22 cellular contexts compared by ENCODE assay signal in the genomic region with DNA sequence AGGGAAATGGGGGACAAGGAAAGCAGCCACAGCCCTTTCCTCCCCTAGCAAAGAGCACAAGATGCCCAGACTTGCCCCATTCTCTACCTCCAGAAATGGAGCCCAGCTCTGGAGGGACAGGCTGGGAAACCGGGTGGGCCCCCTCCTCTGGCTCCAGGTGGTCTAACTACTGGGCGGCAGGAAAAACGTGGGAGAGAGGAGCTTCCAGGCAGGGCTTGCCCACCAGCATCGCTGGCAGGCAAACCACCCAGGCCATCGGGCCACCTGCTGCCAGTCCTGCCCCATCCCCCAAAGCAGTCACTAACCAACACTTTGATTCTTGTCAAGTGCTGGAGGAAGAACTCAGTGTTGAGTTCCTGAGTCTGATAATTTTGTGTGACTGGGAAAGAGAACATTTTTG. TPM values are rescaled to one million over a fixed set of nuclear protein-coding genes. Genes with fewer than 3 reads are reported as not detected.
DNase-seq lines count a peak whose midpoint lies in the region; ATAC-seq, FAIRE-seq and TF ChIP-seq lines count a peak whose summit lies in the region.
"Had no signal": no experiment of that assay in that cellular context is flagged by ENCODE, and none has a peak within 500 bp of the region (broad histone marks: within the 10 kb centered on the region; RNA-seq: fewer than 3 reads in every experiment).

No MANE protein-coding gene starts in this region.

- H3K4me3 Mint-ChIP-seq in H9: no peak overlapping the region
- no peak overlapping the region for H3K4me3 Mint-ChIP-seq in stimulated activated memory B cell treated with anti-CD40 and anti-IgM and Interleukin-4, amounts not matched to agents 10 μg/mL and 1 μg/mL and 100 μg/mL, for 72 hours
- H3K4me3 Mint-ChIP-seq: HFFc6; T-helper 1 cell treated with Interleukin-12 subunit alpha and Interleukin-12 subunit beta and Interleukin-4 antibody, amounts not matched to agents 30 μg/mL and 1 μg/mL, for 36 hours had no signal

- H3K27me3 Mint-ChIP-seq in H9 (ENCODE audit: low read depth): no peaks in the 10 kb centered on the region
- no peaks in the 10 kb centered on the region for H3K27me3 Mint-ChIP-seq in stimulated activated memory B cell treated with anti-CD40 and anti-IgM and Interleukin-4, amounts not matched to agents 10 μg/mL and 1 μg/mL and 100 μg/mL, for 72 hours

- no peak overlapping the region for H2BK5ac ChIP-seq in H9 (ENCODE audit: insufficient read length, low read length)
- H2BK5ac ChIP-seq in H1 (ENCODE audit: low read depth, low read length): no peak overlapping the region

- peaks cover 11 to 43% (median 26%) of the 10 kb centered on the region in 3 experiments for H3K36me3 Mint-ChIP-seq in H9 (ENCODE audit: insufficient read depth in 1 of 3, low read depth in 3 of 3)
- H3K36me3 Mint-ChIP-seq in stimulated activated memory B cell treated with anti-CD40 and anti-IgM and Interleukin-4, amounts not matched to agents 10 μg/mL and 1 μg/mL and 100 μg/mL, for 72 hours: peaks cover 16% of the 10 kb centered on the region

- H3K9me3 ChIP-seq in H9 (ENCODE audit: control insufficient read depth, low read depth, low read length) (no peaks in the 10 kb centered on the region), OCI-LY1 (ENCODE audit: low read length) (no peaks in the 10 kb centered on the region), H1 (ENCODE audit: insufficient read depth in 2 of 2, low read depth in 1 of 2, low read length in 1 of 2) (no peaks in the 10 kb centered on the region), lower lobe of right lung (no peaks in the 10 kb centered on the region)
- H3K9me3 ChIP-seq: SJSA1 had no signal

- no peaks in the 10 kb centered on the region for H3K9me3 Mint-ChIP-seq in H9
- no peaks in the 10 kb centered on the region for H3K9me3 Mint-ChIP-seq in stimulated activated memory B cell treated with anti-CD40 and anti-IgM and Interleukin-4, amounts not matched to agents 10 μg/mL and 1 μg/mL and 100 μg/mL, for 72 hours
- H3K9me3 Mint-ChIP-seq: HFFc6; T-helper 1 cell treated with Interleukin-12 subunit alpha and Interleukin-12 subunit beta and Interleukin-4 antibody, amounts not matched to agents 30 μg/mL and 1 μg/mL, for 36 hours had no signal

- DNase-seq in H9 (no peak), H1 (ENCODE audit: low read depth in 1 of 2, low spot score in 2 of 2) (peak in 1 of 2 experiments; percentile 50), lower lobe of right lung (no peak), NCI-H2081 (lab: John Stamatoyannopoulos, UW) (no peak)
- DNase-seq: AML-193, COR-L47, DMS153, EL, HFFc6, KG1, MV-4-11, NCI-H1694 treated with DMSO at 0.1 percent for 48 hours, NCI-H2107, NCI-H2227 treated with DMSO at 0.1 percent for 48 hours, NCI-H524, NCI-H82, PC-9 had no signal

- no peak overlapping the region for H2BK120ac ChIP-seq in H9 (ENCODE audit: low read depth, low read length, poor library complexity, severe bottlenecking)
- no peak overlapping the region for H2BK120ac ChIP-seq in H1 (replicated peaks; ENCODE audit: low read depth, low read length)

- no peak for TF ChIP-seq CTCF in H9 (conservative IDR thresholded peaks at IDR 0.05)
- no peak for TF ChIP-seq CTCF in OCI-LY1 (IDR thresholded peaks at IDR 0.05; ENCODE audit: low read length)
- TF ChIP-seq CTCF in H1 (IDR thresholded peaks at IDR 0.05; ENCODE audit: control extremely low read depth in 1 of 3, insufficient read depth in 1 of 3, low read depth in 1 of 3, low read length in 3 of 3): no peak
- TF ChIP-seq CTCF in lower lobe of right lung (IDR thresholded peaks at IDR 0.05): no peak

- CTCF ChIA-PET in H1 (lab: Charles Lee; ENCODE audit: partially characterized antibody): interaction anchor here (0.6 to 2.6 kb wide), 5 partner anchors 11 to 96 kb away, joined by 3 to 9 read pairs (median 4); partner anchors contain the start of genes ANKS3 and DNAAF8

- no peak overlapping the region for H4K8ac ChIP-seq in H9 (replicated peaks; ENCODE audit: insufficient read length, low read depth, low read length)
- no peak overlapping the region for H4K8ac ChIP-seq in H1 (ENCODE audit: extremely low read depth, insufficient read depth, low read length)

- H3K79me1 ChIP-seq in H9 (ENCODE audit: insufficient read depth, low read depth, low read length, poor library complexity, severe bottlenecking) (no peaks in the 10 kb centered on the region), H1 (ENCODE audit: low read depth, low read length) (no peaks in the 10 kb centered on the region)

- H3T11ph ChIP-seq in H9 (ENCODE audit: low read length): no peak overlapping the region

- H4K91ac ChIP-seq in H9 (ENCODE audit: insufficient read length, low read depth, low read length) (no peak overlapping the region), H1 (replicated peaks; ENCODE audit: insufficient read length, low read length) (no peak overlapping the region)

- TF ChIP-seq EP300 in H1 (IDR thresholded peaks at IDR 0.05; ENCODE audit: borderline replicate concordance in 1 of 2, low read depth in 2 of 2, low read length in 2 of 2): no peak

- peak overlapping the region in 2 of 3 experiments; percentile 7 to 11; a peak in 3 of 7 replicates for H3K27ac Mint-ChIP-seq in H9
- peak overlapping the region; percentile 14 for H3K27ac Mint-ChIP-seq in stimulated activated memory B cell treated with anti-CD40 and anti-IgM and Interleukin-4, amounts not matched to agents 10 μg/mL and 1 μg/mL and 100 μg/mL, for 72 hours
- H3K27ac Mint-ChIP-seq: HFFc6; T-helper 1 cell treated with Interleukin-12 subunit alpha and Interleukin-12 subunit beta and Interleukin-4 antibody, amounts not matched to agents 30 μg/mL and 1 μg/mL, for 36 hours had no signal

- POLR2A ChIA-PET in H1 (lab: Charles Lee; ENCODE audit: partially characterized antibody): interaction anchor here (3.0 kb wide), 1 partner anchor 16 kb away, joined by 11 read pairs; the partner anchor contains the start of genes ANKS3 and DNAAF8

- no peak overlapping the region for H3K4me3 ChIP-seq in OCI-LY1 (ENCODE audit: low read depth, low read length, poor library complexity, severe bottlenecking)
- no peak overlapping the region for H3K4me3 ChIP-seq in H1 (ENCODE audit: extremely low read depth in 1 of 4, insufficient read depth in 2 of 4, low read depth in 3 of 4, low read length in 4 of 4)
- H3K4me3 ChIP-seq in lower lobe of right lung: no peak overlapping the region
- H3K4me3 ChIP-seq: PC-9, SJSA1 had no signal

- ATAC-seq in stimulated activated memory B cell treated with anti-CD40 and anti-IgM and Interleukin-4, amounts not matched to agents 10 μg/mL and 1 μg/mL and 100 μg/mL, for 72 hours: no peak
- ATAC-seq in lower lobe of right lung (no peak), HG02885 (IDR thresholded peaks at IDR 0.05; ENCODE audit: poor library complexity, unreplicated experiment) (no peak)

- H3K23me2 ChIP-seq in H9 (ENCODE audit: insufficient read length, low read depth, low read length, poor library complexity, severe bottlenecking) (no peaks in the 10 kb centered on the region), H1 (ENCODE audit: low read depth, low read length) (no peaks in the 10 kb centered on the region)

- H2AK5ac ChIP-seq in H9 (ENCODE audit: insufficient read length, low read length) (no peak overlapping the region), H1 (ENCODE audit: low read depth, low read length) (no peak overlapping the region)

- H3K36me3 ChIP-seq in OCI-LY1 (ENCODE audit: insufficient read depth, low read length) (peaks cover 3% of the 10 kb centered on the region; the same call in 1 of the 2 replicates), H1 (ENCODE audit: control insufficient read depth in 2 of 4, insufficient read depth in 4 of 4, low read length in 3 of 4) (peaks cover 0 to 19% (median 2%) of the 10 kb centered on the region in 4 experiments; a peak in 3 of 8 replicates), lower lobe of right lung (peaks cover 57% of the 10 kb centered on the region)

- H3K4me2 ChIP-seq in H9 (ENCODE audit: insufficient read depth, insufficient read length, low read length) (no peak overlapping the region), OCI-LY1 (ENCODE audit: low read length) (no peak overlapping the region), H1 (ENCODE audit: insufficient read depth in 1 of 2, low read depth in 2 of 2, low read length in 2 of 2) (peak overlapping the region; percentile 20 to 49; a peak in 1 of 4 replicates)
- H3K4me2 ChIP-seq: PC-9 had no signal

- H3K23ac ChIP-seq in H9 (ENCODE audit: insufficient read length, low read depth, low read length) (no peak overlapping the region), H1 (ENCODE audit: insufficient read length) (no peak overlapping the region)

- H3K18ac ChIP-seq in H9 (ENCODE audit: insufficient read length, low read depth, low read length) (no peak overlapping the region), H1 (ENCODE audit: extremely low read depth, low read length) (0 out of 2 replicates have a peak overlapping the region, but pooled peaks have one; percentile 24)

- intact Hi-C loops in lower lobe of right lung (cut with DNase I): no loop called here

- H3K27me3 ChIP-seq in H9 (ENCODE audit: insufficient read depth, low read length): no peaks in the 10 kb centered on the region
- H3K27me3 ChIP-seq in OCI-LY1 (ENCODE audit: insufficient read depth, low read length): no peaks in the 10 kb centered on the region
- no peaks in the 10 kb centered on the region for H3K27me3 ChIP-seq in H1 (replicated peaks in 1 of 4; ENCODE audit: control insufficient read depth in 3 of 4, extremely low read depth in 1 of 4, insufficient read depth in 3 of 4, low read length in 3 of 4)
- H3K27me3 ChIP-seq in lower lobe of right lung (ENCODE audit: low read depth): no peaks in the 10 kb centered on the region
- H3K27me3 ChIP-seq: SJSA1 had no signal

- no peak for TF ChIP-seq POLR2A in H1 (IDR thresholded peaks at IDR 0.05; ENCODE audit: control extremely low read depth in 1 of 2, low read depth in 2 of 2, low read length in 2 of 2)

- H2BK12ac ChIP-seq in H9 (ENCODE audit: insufficient read length, low read depth, low read length): no peak overlapping the region
- H2BK12ac ChIP-seq in H1 (ENCODE audit: low read depth, low read length): no peak overlapping the region

- no peak for FAIRE-seq in H1 (lab: Jason Lieb, UNC)

- no peak for TF ChIP-seq RAD21 in H1 (IDR thresholded peaks at IDR 0.05 in 1 of 2, conservative IDR thresholded peaks at IDR 0.05 in 1 of 2; ENCODE audit: low read depth in 2 of 2, low read length in 2 of 2)

- no peaks in the 10 kb centered on the region for H3K9me2 ChIP-seq in OCI-LY1 (ENCODE audit: low read depth, low read length)

- H3K4ac ChIP-seq in H9 (ENCODE audit: low read depth, low read length) (no peak overlapping the region), H1 (replicated peaks; ENCODE audit: insufficient read length, low read depth, low read length) (no peak overlapping the region)

- H4K5ac ChIP-seq in H9 (ENCODE audit: insufficient read length, low read depth, low read length) (no peak overlapping the region), H1 (ENCODE audit: insufficient read length, low read depth, low read length) (no peak overlapping the region)

- H3K27ac ChIP-seq in H9 (ENCODE audit: insufficient read length, low read depth, low read length) (no peak overlapping the region), OCI-LY1 (ENCODE audit: low read depth, low read length, poor library complexity, severe bottlenecking) (peak overlapping the region; percentile 11), H1 (ENCODE audit: low read depth, low read length) (peak overlapping the region; percentile 13; the same call in 1 of the 2 replicates), lower lobe of right lung (no peak overlapping the region)
- H3K27ac ChIP-seq: PC-9, SJSA1 had no signal

- no peak overlapping the region for H3K56ac ChIP-seq in H9 (ENCODE audit: insufficient read length, low read depth, low read length)
- no peak overlapping the region for H3K56ac ChIP-seq in H1 (replicated peaks; ENCODE audit: insufficient read length, low read depth, low read length)

- peaks cover 3% of the 10 kb centered on the region; the same call in 1 of the 2 replicates for H3K4me1 ChIP-seq in H9 (ENCODE audit: insufficient read depth, low read length)
- H3K4me1 ChIP-seq in OCI-LY1 (ENCODE audit: insufficient read depth, low read length, severe bottlenecking): peaks cover 10% of the 10 kb centered on the region
- H3K4me1 ChIP-seq in H1 (replicated peaks in 1 of 4; ENCODE audit: control insufficient read depth in 3 of 4, insufficient read depth in 4 of 4, low read length in 3 of 4): peaks cover 4 to 18% (median 9%) of the 10 kb centered on the region in 4 experiments
- H3K4me1 ChIP-seq in lower lobe of right lung: no peaks in the 10 kb centered on the region
- H3K4me1 ChIP-seq: SJSA1 had no signal

- no peaks in the 10 kb centered on the region for H4K20me1 ChIP-seq in H9 (ENCODE audit: control insufficient read depth, insufficient read depth, insufficient read length)
- no peaks in the 10 kb centered on the region for H4K20me1 ChIP-seq in OCI-LY1 (ENCODE audit: insufficient read depth, low read length)
- H4K20me1 ChIP-seq in H1 (replicated peaks in 1 of 2; ENCODE audit: control insufficient read depth in 1 of 2, insufficient read depth in 2 of 2, low read length in 2 of 2): peaks cover 0 to 1% of the 10 kb centered on the region in 2 experiments

- no peak overlapping the region for H3K9ac ChIP-seq in H9 (ENCODE audit: extremely low read depth, insufficient read length, low read length)
- H3K9ac ChIP-seq in OCI-LY1 (ENCODE audit: low read length): no peak overlapping the region
- no peak overlapping the region for H3K9ac ChIP-seq in H1 (replicated peaks in 1 of 4; ENCODE audit: extremely low read depth in 1 of 4, low read depth in 3 of 4, low read length in 3 of 4)

- no peak overlapping the region for H2BK20ac ChIP-seq in H9 (ENCODE audit: low read depth, low read length, poor library complexity, severe bottlenecking)
- no peak overlapping the region for H2BK20ac ChIP-seq in H1 (ENCODE audit: low read length)

- no peaks in the 10 kb centered on the region for H3F3A ChIP-seq in OCI-LY1 (ENCODE audit: insufficient read depth, low read length)

- no peak overlapping the region for H2BK15ac ChIP-seq in H9 (ENCODE audit: low read depth, low read length)
- H2BK15ac ChIP-seq in H1 (ENCODE audit: low read length): no peak overlapping the region

- no CpG with 5 or more reads among the region's 5 CpGs for WGBS in H9 (ENCODE audit: extremely low coverage, insufficient read length, low lambda C conversion rate)
- 32% methylated on average over 5 of the region's 5 CpGs; no CpG with 5 or more reads in 1 of the 2 experiments for WGBS in H1 (ENCODE audit: extremely low coverage in 1 of 2, insufficient coverage in 1 of 2, insufficient read length in 1 of 2, insufficient replicate concordance in 2 of 2, low coverage in 1 of 2, low lambda C conversion rate in 2 of 2, missing lambda C conversion rate in 1 of 2), 2 experiments

- H3K4me1 Mint-ChIP-seq in H9: peaks cover 15 to 30% of the 10 kb centered on the region in 2 experiments
- peaks cover 15% of the 10 kb centered on the region for H3K4me1 Mint-ChIP-seq in stimulated activated memory B cell treated with anti-CD40 and anti-IgM and Interleukin-4, amounts not matched to agents 10 μg/mL and 1 μg/mL and 100 μg/mL, for 72 hours

- no peak overlapping the region for H3K14ac ChIP-seq in H9 (ENCODE audit: insufficient read depth, low read length)
- no peak overlapping the region for H3K14ac ChIP-seq in H1 (ENCODE audit: insufficient read length)

- no peak overlapping the region for H2AFZ ChIP-seq in H9 (ENCODE audit: low read length)
- H2AFZ ChIP-seq in OCI-LY1 (ENCODE audit: low read length): no peak overlapping the region
- H2AFZ ChIP-seq in H1 (ENCODE audit: low read length): no peak overlapping the region
- H2AFZ ChIP-seq: PC-9 had no signal

- no peaks in the 10 kb centered on the region for H3K79me2 ChIP-seq in H9 (ENCODE audit: insufficient read depth, low read length)
- no peaks in the 10 kb centered on the region for H3K79me2 ChIP-seq in OCI-LY1 (ENCODE audit: insufficient read depth, low read length)
- H3K79me2 ChIP-seq in H1 (ENCODE audit: control insufficient read depth in 1 of 2, insufficient read depth in 2 of 2, low read length in 2 of 2): no peaks in the 10 kb centered on the region

RNA-seq across cellular contexts. Expression of gene ANKS3, which starts 15.6 kb away (rescaled TPM):
- total RNA-seq in H9 (2021) (27.3 and 32.0 TPM in 2 replicates), lower lobe of right lung (20.6 TPM)
- total RNA-seq in H1 (2021; fragmentation: NEBNext Ultra II Directional; extraction: Animal tissue kit (Norgen Biotek cat#: 25700)): 23.9 and 27.5 TPM in 2 replicates
- polyA plus RNA-seq in H1 (2011; rRNA removed): 15.5 and 23.9 TPM in 2 replicates
- 25.6 TPM for polyA plus RNA-seq in H1 (2011; cell fraction: cytosol; rRNA removed)
- polyA plus RNA-seq in H1 (2011; cell fraction: nucleus; rRNA removed): 58.7 TPM
- polyA plus RNA-seq in H1 (2012, experiment 1 of 2): 14.0 to 22.5 TPM (median 21.4 TPM) in 4 replicates
- polyA plus RNA-seq in H1 (2012, experiment 2 of 2): 9.9 TPM
- polyA plus RNA-seq in H1 (2013, experiment 1 of 2): 12.8 TPM
- 10.2 TPM for polyA plus RNA-seq in H1 (2013, experiment 2 of 2)
- 23.7 and 24.2 TPM in 2 replicates for polyA minus RNA-seq in H1 (2011; rRNA and poly(A)+ RNA removed)
- 13.2 TPM for polyA minus RNA-seq in H1 (2011; cell fraction: cytosol; rRNA and poly(A)+ RNA removed)
- 30.4 TPM for polyA minus RNA-seq in H1 (2011; cell fraction: nucleus; rRNA and poly(A)+ RNA removed)

RNA-seq across cellular contexts. Expression of gene DNAAF8, which starts 15.9 kb away (rescaled TPM):
- total RNA-seq in H9 (2021): 0.33 and 0.39 TPM in 2 replicates
- 0.17 TPM in 1 of 2 replicates, not detected in the other for total RNA-seq in H1 (2021; fragmentation: NEBNext Ultra II Directional; extraction: Animal tissue kit (Norgen Biotek cat#: 25700))
- polyA plus RNA-seq in H1 (2011; rRNA removed): 0.39 and 0.58 TPM in 2 replicates
- 0.35 TPM for polyA plus RNA-seq in H1 (2011; cell fraction: cytosol; rRNA removed)
- polyA plus RNA-seq in H1 (2011; cell fraction: nucleus; rRNA removed): 0.58 TPM
- polyA plus RNA-seq in H1 (2012, experiment 1 of 2): 0.13 to 0.75 TPM (median 0.35 TPM) in 4 replicates
- polyA plus RNA-seq in H1 (2012, experiment 2 of 2): 0.25 TPM
- polyA plus RNA-seq in H1 (2013, experiment 1 of 2): 0.24 TPM
- 0.15 TPM for polyA plus RNA-seq in H1 (2013, experiment 2 of 2)
- 0.28 TPM in 1 of 2 replicates, not detected in the other for polyA minus RNA-seq in H1 (2011; rRNA and poly(A)+ RNA removed)
- polyA minus RNA-seq in H1 (2011; cell fraction: cytosol; rRNA and poly(A)+ RNA removed): not detected
- 0.50 TPM for polyA minus RNA-seq in H1 (2011; cell fraction: nucleus; rRNA and poly(A)+ RNA removed)
- total RNA-seq in lower lobe of right lung: 3.4 TPM

RNA-seq across cellular contexts. Expression of gene NUDT16L1, which starts 25.1 kb away (rescaled TPM):
- 49.4 and 50.0 TPM in 2 replicates for total RNA-seq in H9 (2021)
- 34.8 and 41.3 TPM in 2 replicates for total RNA-seq in H1 (2021; fragmentation: NEBNext Ultra II Directional; extraction: Animal tissue kit (Norgen Biotek cat#: 25700))
- 77.3 and 112 TPM in 2 replicates for polyA plus RNA-seq in H1 (2011; rRNA removed)
- 77.8 TPM for polyA plus RNA-seq in H1 (2011; cell fraction: cytosol; rRNA removed)
- polyA plus RNA-seq in H1 (2011; cell fraction: nucleus; rRNA removed): 64.0 TPM
- 29.6 to 40.8 TPM (median 37.5 TPM) in 4 replicates for polyA plus RNA-seq in H1 (2012, experiment 1 of 2)
- 45.2 TPM for polyA plus RNA-seq in H1 (2012, experiment 2 of 2)
- polyA plus RNA-seq in H1 (2013, experiment 1 of 2): 21.6 TPM
- 20.8 TPM for polyA plus RNA-seq in H1 (2013, experiment 2 of 2)
- polyA minus RNA-seq in H1 (2011; rRNA and poly(A)+ RNA removed): 11.7 and 13.1 TPM in 2 replicates
- polyA minus RNA-seq in H1 (2011; cell fraction: cytosol; rRNA and poly(A)+ RNA removed): 23.3 TPM
- 22.2 TPM for polyA minus RNA-seq in H1 (2011; cell fraction: nucleus; rRNA and poly(A)+ RNA removed)
- 27.3 TPM for total RNA-seq in lower lobe of right lung

RNA-seq across cellular contexts. Expression of gene ZNF500, which starts 48.5 kb away (rescaled TPM):
- total RNA-seq in H9 (2021) (15.9 and 18.3 TPM in 2 replicates), lower lobe of right lung (13.4 TPM)
- total RNA-seq in H1 (2021; fragmentation: NEBNext Ultra II Directional; extraction: Animal tissue kit (Norgen Biotek cat#: 25700)): 10.4 and 13.4 TPM in 2 replicates
- 10.3 and 11.8 TPM in 2 replicates for polyA plus RNA-seq in H1 (2011; rRNA removed)
- polyA plus RNA-seq in H1 (2011; cell fraction: cytosol; rRNA removed): 9.9 TPM
- polyA plus RNA-seq in H1 (2011; cell fraction: nucleus; rRNA removed): 12.8 TPM
- 4.6 to 9.2 TPM (median 7.7 TPM) in 4 replicates for polyA plus RNA-seq in H1 (2012, experiment 1 of 2)
- 7.0 TPM for polyA plus RNA-seq in H1 (2012, experiment 2 of 2)
- polyA plus RNA-seq in H1 (2013, experiment 1 of 2): 5.9 TPM
- 5.5 TPM for polyA plus RNA-seq in H1 (2013, experiment 2 of 2)
- polyA minus RNA-seq in H1 (2011; rRNA and poly(A)+ RNA removed): 8.3 and 9.7 TPM in 2 replicates
- polyA minus RNA-seq in H1 (2011; cell fraction: cytosol; rRNA and poly(A)+ RNA removed): 8.7 TPM
- 12.6 TPM for polyA minus RNA-seq in H1 (2011; cell fraction: nucleus; rRNA and poly(A)+ RNA removed)

Comparison
In these comparisons a context has a peak if more than half of its experiments do, and no peak if none do; other contexts are left out.
1. H3K27ac ChIP-seq: peak in OCI-LY1 (single experiment) and H1 (single experiment); none in H9 (single experiment) and lower lobe of right lung (single experiment).
2. H3K4me2 ChIP-seq: peak in H1 (2 of 2); none in H9 (single experiment) and OCI-LY1 (single experiment).